8 cellular contexts compared by ENCODE assay signal in the genomic region with DNA sequence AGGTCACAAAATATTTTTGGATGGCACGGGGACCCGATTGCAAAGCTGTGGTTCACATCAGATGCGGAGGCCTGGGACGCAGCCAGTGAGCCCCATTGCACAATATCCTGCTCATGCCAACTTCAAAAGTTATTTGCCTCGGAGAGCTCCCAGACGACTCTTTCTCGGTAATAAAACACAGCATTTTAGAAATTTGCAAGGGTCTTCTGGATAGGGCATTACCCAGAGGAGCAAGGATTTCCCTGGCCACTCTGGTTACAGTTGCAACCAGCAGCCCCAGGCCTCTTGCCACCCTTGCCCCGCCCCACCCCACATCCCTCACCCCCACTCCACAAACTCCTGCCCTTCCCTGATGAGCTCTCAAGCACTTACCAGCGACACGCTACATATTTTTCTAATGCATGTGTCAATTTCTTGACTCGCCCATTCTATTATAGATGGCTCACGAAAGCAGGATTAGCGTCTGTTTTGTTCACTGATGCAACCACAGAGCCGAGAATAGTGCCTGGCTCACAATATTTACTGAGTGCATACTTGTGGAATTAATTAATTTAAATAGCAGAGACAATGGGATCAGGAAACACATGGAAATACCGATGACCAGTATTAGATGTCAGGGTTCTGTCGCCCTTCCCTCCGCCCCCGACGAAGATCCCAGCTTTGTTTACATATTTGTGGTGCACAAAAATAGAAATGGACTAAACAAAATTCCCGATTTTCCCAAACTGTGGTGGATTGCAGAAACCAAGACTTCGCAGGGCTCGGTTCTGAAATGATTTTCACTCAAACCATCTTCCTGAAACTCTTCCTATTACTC.
DNase-seq lines count a peak whose midpoint lies in the region; ATAC-seq and TF ChIP-seq lines count a peak whose summit lies in the region.

No MANE protein-coding gene starts in this region.

- H3K4me1 Mint-ChIP-seq in CD14-positive monocyte (peaks cover 52% of the 10 kb centered on the region), chondrocyte (ENCODE audit: low read depth) (peaks cover 41% of the 10 kb centered on the region)
- peaks cover 4% of the 10 kb centered on the region for H3K4me1 Mint-ChIP-seq in activated CD4-positive, alpha-beta T cell treated with anti-CD3 and anti-CD28 coated beads, Interleukin-2, amount 10 ng/mL, durations not matched to agents 24 days and 14 days

- H3K27me3 ChIP-seq in WERI-Rb-1 (ENCODE audit: insufficient read depth, low read depth, severe bottlenecking): no peaks in the 10 kb centered on the region

- H3K36me3 ChIP-seq in WERI-Rb-1: no peaks in the 10 kb centered on the region

- peaks cover 3 to 5% of the 10 kb centered on the region in 2 donors for H3K36me3 Mint-ChIP-seq in CD14-positive monocyte
- H3K36me3 Mint-ChIP-seq in chondrocyte (ENCODE audit: low read depth): no peaks in the 10 kb centered on the region
- peaks cover 4% of the 10 kb centered on the region for H3K36me3 Mint-ChIP-seq in activated CD4-positive, alpha-beta T cell treated with anti-CD3 and anti-CD28 coated beads, Interleukin-2, amount 10 ng/mL, durations not matched to agents 24 days and 14 days (ENCODE audit: low read depth)

- H3K27ac Mint-ChIP-seq in CD14-positive monocyte (peak overlapping the region; percentile 82 to 96 (median 96)), chondrocyte (ENCODE audit: unreplicated experiment) (peak overlapping the region; percentile 98)
- no peak overlapping the region for H3K27ac Mint-ChIP-seq in activated CD4-positive, alpha-beta T cell treated with anti-CD3 and anti-CD28 coated beads, Interleukin-2, amount 10 ng/mL, durations not matched to agents 24 days and 14 days

- ATAC-seq in GM18511 (IDR thresholded peaks at IDR 0.05; ENCODE audit: unreplicated experiment): no peak

- no peak overlapping the region for H3K27ac ChIP-seq in WERI-Rb-1

- H3K9me3 Mint-ChIP-seq in CD14-positive monocyte: peaks cover 0 to 2% (median 0%) of the 10 kb centered on the region in 7 donors
- no peaks in the 10 kb centered on the region for H3K9me3 Mint-ChIP-seq in chondrocyte (ENCODE audit: low read depth)
- no peaks in the 10 kb centered on the region for H3K9me3 Mint-ChIP-seq in activated CD4-positive, alpha-beta T cell treated with anti-CD3 and anti-CD28 coated beads, Interleukin-2, amount 10 ng/mL, durations not matched to agents 24 days and 14 days

- H3K9me3 ChIP-seq in WERI-Rb-1 (ENCODE audit: severe bottlenecking): no peaks in the 10 kb centered on the region

- intact Hi-C loops in CD14-positive monocyte (cut with micrococcal nuclease): no loop called here
- intact Hi-C loops in activated CD4-positive, alpha-beta T cell treated with anti-CD3 and anti-CD28 coated beads, Interleukin-2, amount 10 ng/mL, durations not matched to agents 24 days and 14 days (cut with micrococcal nuclease): no loop called here

- H3K4me3 Mint-ChIP-seq in CD14-positive monocyte (peak overlapping the region; percentile 73 to 87), chondrocyte (ENCODE audit: unreplicated experiment) (peak overlapping the region; percentile 64)
- no peak overlapping the region for H3K4me3 Mint-ChIP-seq in activated CD4-positive, alpha-beta T cell treated with anti-CD3 and anti-CD28 coated beads, Interleukin-2, amount 10 ng/mL, durations not matched to agents 24 days and 14 days

- DNase-seq in CD14-positive monocyte (ENCODE audit: low spot score) (peak; percentile 54), NCI-H2171 (lab: John Stamatoyannopoulos, UW) (peak; percentile 12), chondrocyte (ENCODE audit: low spot score) (no peak), midbrain (lab: John Stamatoyannopoulos, UW) (peak; percentile 78), NCI-H82 (lab: John Stamatoyannopoulos, UW) (no peak), WERI-Rb-1 (no peak)
- no peak for DNase-seq in activated CD4-positive, alpha-beta T cell treated with anti-CD3 and anti-CD28 coated beads, Interleukin-2, amount 10 ng/mL, durations not matched to agents 24 days and 14 days

- TF ChIP-seq CTCF in CD14-positive monocyte (IDR thresholded peaks at IDR 0.05) (no peak), chondrocyte (IDR thresholded peaks at IDR 0.05) (no peak), WERI-Rb-1 (IDR thresholded peaks at IDR 0.05; ENCODE audit: low read depth, low read length) (no peak)

- H3K27me3 Mint-ChIP-seq in CD14-positive monocyte (ENCODE audit: low read depth in 3 of 3) (peaks cover 0 to 6% (median 2%) of the 10 kb centered on the region in 3 donors), chondrocyte (ENCODE audit: low read depth) (no peaks in the 10 kb centered on the region)
- H3K27me3 Mint-ChIP-seq in activated CD4-positive, alpha-beta T cell treated with anti-CD3 and anti-CD28 coated beads, Interleukin-2, amount 10 ng/mL, durations not matched to agents 24 days and 14 days: peaks cover 2% of the 10 kb centered on the region

- no peak overlapping the region for H3K4me3 ChIP-seq in WERI-Rb-1 (ENCODE audit: low read depth, low read length)

Comparison
In these comparisons a context has a peak if more than half of its experiments do, and no peak if none do; other contexts are left out.
1. DNase-seq: peak in CD14-positive monocyte (single experiment), NCI-H2171 (single experiment) and midbrain (single experiment); none in chondrocyte (single experiment), NCI-H82 (single experiment), activated CD4-positive, alpha-beta T cell treated with anti-CD3 and anti-CD28 coated beads, Interleukin-2, amount 10 ng/mL, durations not matched to agents 24 days and 14 days (single experiment) and WERI-Rb-1 (single experiment).